Comparison of ENCODE assay signal across 1 cellular context in genomic region chr22:40044870-40045834, GRCh38.
TF ChIP-seq lines count a peak whose summit lies in the region.

No MANE protein-coding gene starts in this region.

TF ChIP-seq in HepG2, 621 proteins besides CTCF, POLR2A, EP300 and RAD21 (continued from another document and continues in another):
- TF ChIP-seq HNF1A (IDR thresholded peaks at IDR 0.05; ENCODE audit: low read depth) (no peak), HNF1A (CRISPR knock-in tag; IDR thresholded peaks at IDR 0.05; ENCODE audit: borderline replicate concordance) (no peak), ZNF792 (CRISPR knock-in tag; IDR thresholded peaks at IDR 0.05) (0 out of 2 replicates have a peak, but pooled peaks have one; percentile 29), ATF5 (CRISPR knock-in tag; IDR thresholded peaks at IDR 0.05; ENCODE audit: low read depth) (no peak), SATB2 (CRISPR knock-in tag; IDR thresholded peaks at IDR 0.05) (no peak), TP53 (CRISPR knock-in tag; conservative IDR thresholded peaks at IDR 0.05) (no peak), ZSCAN31 (CRISPR knock-in tag; IDR thresholded peaks at IDR 0.05; ENCODE audit: low read depth) (peak; percentile 56; the same call in 1 of the 2 replicates), ZFP90 (CRISPR knock-in tag; IDR thresholded peaks at IDR 0.05; ENCODE audit: borderline replicate concordance) (no peak), FOXC1 (CRISPR knock-in tag; IDR thresholded peaks at IDR 0.05; ENCODE audit: borderline replicate concordance) (peak; percentile 25; the same call in 1 of the 2 replicates), PAF1 (CRISPR knock-in tag; IDR thresholded peaks at IDR 0.05) (no peak), ZNF83 (CRISPR knock-in tag; IDR thresholded peaks at IDR 0.05; ENCODE audit: borderline replicate concordance) (no peak), ZNF563 (CRISPR knock-in tag; IDR thresholded peaks at IDR 0.05) (peak; percentile 26; the same call in 1 of the 2 replicates), ZBTB26 (CRISPR knock-in tag; IDR thresholded peaks at IDR 0.05; ENCODE audit: borderline replicate concordance) (no peak), ZNF556 (CRISPR knock-in tag; IDR thresholded peaks at IDR 0.05; ENCODE audit: borderline replicate concordance) (no peak), GATAD1 (CRISPR knock-in tag; IDR thresholded peaks at IDR 0.05) (peak; percentile 30; the same call in 1 of the 2 replicates), KLF9 (CRISPR knock-in tag; IDR thresholded peaks at IDR 0.05; ENCODE audit: low read depth) (no peak), PCBP2 (optimal IDR thresholded peaks at IDR 0.05; ENCODE audit: low read depth, low read length, poor library complexity, severe bottlenecking) (no peak), NCOA1 (CRISPR knock-in tag; IDR thresholded peaks at IDR 0.05) (no peak), TBX2 (CRISPR knock-in tag; IDR thresholded peaks at IDR 0.05; ENCODE audit: borderline replicate concordance) (peak; percentile 68), ZNF3 (CRISPR knock-in tag; IDR thresholded peaks at IDR 0.05) (no peak), MEIS1 (CRISPR knock-in tag; IDR thresholded peaks at IDR 0.05; ENCODE audit: borderline replicate concordance) (no peak), ZNF317 (CRISPR knock-in tag; IDR thresholded peaks at IDR 0.05) (no peak), SNAPC4 (CRISPR knock-in tag; IDR thresholded peaks at IDR 0.05) (no peak), ZNF549 (CRISPR knock-in tag; IDR thresholded peaks at IDR 0.05) (no peak), AFF4 (CRISPR knock-in tag; IDR thresholded peaks at IDR 0.05) (no peak), LRRFIP1 (CRISPR knock-in tag; conservative IDR thresholded peaks at IDR 0.05) (no peak), CEBPZ (IDR thresholded peaks at IDR 0.05; ENCODE audit: low read length) (no peak), ZNF577 (CRISPR knock-in tag; IDR thresholded peaks at IDR 0.05; ENCODE audit: borderline replicate concordance, low read depth) (no peak), MED8 (CRISPR knock-in tag; IDR thresholded peaks at IDR 0.05; ENCODE audit: insufficient replicate concordance) (no peak), ZNF253 (CRISPR knock-in tag; IDR thresholded peaks at IDR 0.05; ENCODE audit: borderline replicate concordance) (no peak), MAFG (CRISPR knock-in tag; IDR thresholded peaks at IDR 0.05) (no peak)
